ENCODE assay signal across 19 cellular contexts in the genomic region with DNA sequence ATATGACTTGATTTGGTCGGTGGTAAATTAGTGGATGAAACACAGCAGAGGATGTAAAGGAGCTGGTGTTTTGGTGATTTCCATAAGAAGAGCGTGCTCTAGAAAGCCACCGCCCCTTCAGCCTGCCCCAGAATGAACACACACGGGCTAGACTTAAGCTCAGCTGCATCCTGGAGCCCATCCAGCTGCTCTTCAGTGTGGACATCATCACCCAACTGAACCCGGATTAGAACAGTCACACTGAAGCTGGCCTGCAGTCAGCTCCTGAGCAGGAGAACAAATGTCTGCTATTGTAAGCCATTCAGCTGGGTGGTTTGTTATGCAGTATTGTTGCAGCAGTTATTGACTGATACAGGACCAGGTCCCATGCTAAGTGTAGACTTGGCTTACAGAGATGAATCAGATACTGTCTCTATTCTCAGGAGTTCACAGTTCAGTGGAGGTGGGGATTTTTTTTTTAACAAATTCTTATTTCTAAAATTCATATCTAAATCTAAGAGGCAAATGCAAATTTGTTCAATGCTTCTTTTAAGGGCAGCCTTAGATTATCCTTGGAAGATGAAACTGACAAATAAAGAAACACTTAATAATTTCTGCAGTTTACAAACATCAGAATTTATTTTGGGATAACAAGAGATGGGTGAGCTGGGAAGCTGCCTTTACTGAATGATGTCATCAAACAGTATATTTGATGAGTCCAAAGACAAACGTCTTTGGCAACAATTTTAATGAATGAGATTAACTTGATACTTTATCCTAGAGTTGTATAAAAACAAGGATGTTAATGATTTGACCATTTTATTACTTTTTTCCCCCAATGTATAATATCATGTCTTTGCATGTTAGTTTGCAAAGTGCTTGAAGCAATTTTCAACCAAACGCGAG.
A peak's percentile ranks its signal among the peaks of the same experiment; 100 is the strongest.
DNase-seq lines count a peak whose midpoint lies in the region; ATAC-seq lines count a peak whose summit lies in the region.
"Had no signal": no experiment of that assay in that cellular context is flagged by ENCODE, and none has a peak within 500 bp of the region (broad histone marks: within the 10 kb centered on the region; RNA-seq: fewer than 3 reads in every experiment).

No MANE protein-coding gene starts in this region.

- H3K27me3 Mint-ChIP-seq in activated naive CD4-positive, alpha-beta T cell treated with anti-CD3 and anti-CD28 coated beads for 36 hours (ENCODE audit: low read depth), result peaks cover 23% of the 10 kb centered on the region

- H3K27me3 ChIP-seq in SJCRH30, result no peaks in the 10 kb centered on the region

- peaks cover 10% of the 10 kb centered on the region for H3K4me1 ChIP-seq in SJCRH30
- H3K4me1 ChIP-seq: HAP-1 had no signal

- intact Hi-C loops in posterior vena cava (cut with DNase I), result loop anchor here (10.0 kb wide), 3 partner anchors 309 to 459 kb away; no protein-coding TSS in a partner anchor
- intact Hi-C loops in activated naive CD4-positive, alpha-beta T cell treated with anti-CD3 and anti-CD28 coated beads for 36 hours (cut with micrococcal nuclease), result no loop called here

- H3K27ac ChIP-seq in SJCRH30, result no peak overlapping the region

- no peak overlapping the region for H3K27ac Mint-ChIP-seq in activated naive CD4-positive, alpha-beta T cell treated with anti-CD3 and anti-CD28 coated beads for 36 hours
- H3K27ac Mint-ChIP-seq: B cell; CD14-positive monocyte; GM23338; IgD-negative memory B cell; T-helper 1 cell treated with Interleukin-12 subunit alpha and Interleukin-12 subunit beta and Interleukin-4 antibody, amounts not matched to agents 30 μg/mL and 1 μg/mL, for 36 hours had no signal

- peak; percentile 13 for DNase-seq in activated CD8-positive, alpha-beta memory T cell treated with anti-CD3 and anti-CD28 coated beads, Interleukin-2, amount 50 U/mL, for 48 hours
- DNase-seq in activated CD8-positive, alpha-beta memory T cell treated with anti-CD3 and anti-CD28 coated beads for 24 hours, result no peak
- DNase-seq in SJCRH30 (peak; percentile 53 to 68), posterior vena cava (ENCODE audit: low spot score) (peak; percentile 17), Kasumi-1 (lab: John Stamatoyannopoulos, UW) (no peak)
- DNase-seq in activated naive CD4-positive, alpha-beta T cell treated with anti-CD3 and anti-CD28 coated beads for 36 hours, result no peak
- DNase-seq: Karpas-422, NCI-H1694 treated with DMSO at 0.1 percent for 48 hours, NCI-H2107, NCI-H2227 treated with DMSO at 0.1 percent for 48 hours, NCI-H510A, OCI-M1 had no signal

- no peak overlapping the region for H3K4me3 ChIP-seq in SJCRH30
- H3K4me3 ChIP-seq: GM23338, HAP-1 had no signal

- H3K4me1 Mint-ChIP-seq in activated naive CD4-positive, alpha-beta T cell treated with anti-CD3 and anti-CD28 coated beads for 36 hours (ENCODE audit: low read depth), result no peaks in the 10 kb centered on the region
- H3K4me1 Mint-ChIP-seq: B cell, CD14-positive monocyte, GM23338 had no signal

- H3K36me3 Mint-ChIP-seq in activated naive CD4-positive, alpha-beta T cell treated with anti-CD3 and anti-CD28 coated beads for 36 hours (ENCODE audit: low read depth), result no peaks in the 10 kb centered on the region
- H3K36me3 Mint-ChIP-seq: CD14-positive monocyte, IgD-negative memory B cell had no signal

- no peaks in the 10 kb centered on the region for H3K36me3 ChIP-seq in SJCRH30
- H3K36me3 ChIP-seq: HAP-1 had no signal

- peak; percentile 47 for ATAC-seq in HG02798 (IDR thresholded peaks at IDR 0.05; ENCODE audit: poor library complexity, unreplicated experiment)
- ATAC-seq: GM23338 had no signal

- CTCF ChIA-PET in activated naive CD4-positive, alpha-beta T cell treated with anti-CD3 and anti-CD28 coated beads for 36 hours (lab: Charles Lee), result interaction anchor here (0.9 kb wide), 1 partner anchor 24 kb away, joined by 3 read pairs; no protein-coding TSS in a partner anchor

- peaks cover 7% of the 10 kb centered on the region for H3K9me3 Mint-ChIP-seq in activated naive CD4-positive, alpha-beta T cell treated with anti-CD3 and anti-CD28 coated beads for 36 hours

- H3K4me3 Mint-ChIP-seq in activated naive CD4-positive, alpha-beta T cell treated with anti-CD3 and anti-CD28 coated beads for 36 hours, result no peak overlapping the region
- H3K4me3 Mint-ChIP-seq: B cell; CD14-positive monocyte; GM23338; IgD-negative memory B cell; T-helper 1 cell treated with Interleukin-12 subunit alpha and Interleukin-12 subunit beta and Interleukin-4 antibody, amounts not matched to agents 30 μg/mL and 1 μg/mL, for 36 hours had no signal

- H3K9me3 ChIP-seq in SJCRH30 (replicated peaks), result peaks cover 7% of the 10 kb centered on the region; the same call in 1 of the 2 replicates
- H3K9me3 ChIP-seq: HAP-1 had no signal

Comparison
In these comparisons a context has a peak if more than half of its experiments do, and no peak if none do; other contexts are left out.
1. DNase-seq: peak in activated CD8-positive, alpha-beta memory T cell treated with anti-CD3 and anti-CD28 coated beads, Interleukin-2, amount 50 U/mL, for 48 hours (single experiment), SJCRH30 (2 of 2) and posterior vena cava (single experiment); none in activated CD8-positive, alpha-beta memory T cell treated with anti-CD3 and anti-CD28 coated beads for 24 hours (single experiment), Kasumi-1 (0 of 2) and activated naive CD4-positive, alpha-beta T cell treated with anti-CD3 and anti-CD28 coated beads for 36 hours (single experiment).